9 cellular contexts compared by ENCODE assay signal in genomic region chr4:184355111-184355604, GRCh38.
DNase-seq lines count a peak whose midpoint lies in the region; ATAC-seq, FAIRE-seq and TF ChIP-seq lines count a peak whose summit lies in the region.
"Had no signal": no experiment of that assay in that cellular context is flagged by ENCODE, and none has a peak within 500 bp of the region (broad histone marks: within the 10 kb centered on the region; RNA-seq: fewer than 3 reads in every experiment).

No MANE protein-coding gene starts in this region.

- H3K9me1 ChIP-seq in K562 (ENCODE audit: control insufficient read depth, insufficient read depth, low read length) (no peaks in the 10 kb centered on the region), keratinocyte (ENCODE audit: control insufficient read depth, extremely low read depth, insufficient read depth, low read length) (no peaks in the 10 kb centered on the region)

- H3K9ac ChIP-seq in K562 (ENCODE audit: insufficient read depth in 1 of 2, low read depth in 2 of 2, low read length in 2 of 2) (peak overlapping the region; percentile 12 to 80; a peak in 2 of 4 replicates), keratinocyte (ENCODE audit: control insufficient read depth, extremely low read depth, insufficient read depth, low read length) (no peak overlapping the region)

- 25% methylated on average over 2 of the region's 2 CpGs for WGBS in K562 (ENCODE audit: insufficient coverage, low coverage, missing lambda C conversion rate)

- TF ChIP-seq EP300 in K562 (IDR thresholded peaks at IDR 0.05; ENCODE audit: low read length) = peak; percentile 60

- H3K4me3 ChIP-seq in NB4 (ENCODE audit: low read depth, low read length) (no peak overlapping the region), K562 (no peak overlapping the region), keratinocyte (ENCODE audit: control insufficient read depth in 2 of 3, extremely low read depth in 1 of 3, insufficient read depth in 2 of 3, low read depth in 1 of 3, low read length in 3 of 3) (no peak overlapping the region)

- H3K4me2 ChIP-seq in K562 (ENCODE audit: insufficient read depth, low read length) = peak overlapping the region; percentile 50
- peak overlapping the region; percentile 9 for H3K4me2 ChIP-seq in keratinocyte (ENCODE audit: control insufficient read depth, extremely low read depth, insufficient read depth, low read depth, low read length)

- POLR2A ChIA-PET in K562 (lab: Yijun Ruan, JAX) = no interaction called here

- CTCF ChIA-PET in K562 (lab: Yijun Ruan, JAX; ENCODE audit: low intra/inter-chr PET ratio) = no interaction called here

- DNase-seq in AG09319 (ENCODE audit: extremely low read depth, low read depth) (peak; percentile 45), NB4 (ENCODE audit: low read depth) (peak; percentile 89), K562 (ENCODE audit: extremely low read depth in 1 of 4, low spot score in 3 of 4) (peak; percentile 24 to 88 (median 47)), keratinocyte (ENCODE audit: low read depth, low spot score) (peak; percentile 65), substantia nigra (lab: John Stamatoyannopoulos, UW) (peak in 16 of 49 donors; percentile 3 to 61 (median 28)), NCI-H128 (lab: John Stamatoyannopoulos, UW; ENCODE audit: unreplicated experiment) (no peak), DMS79 (lab: John Stamatoyannopoulos, UW) (no peak)

- in situ Hi-C loops in K562 (cut with MboI) = no loop called here

- peak; percentile 13 to 17; a peak in 3 of 4 replicates for TF ChIP-seq RAD21 in K562 (CRISPR knock-in tag; conservative IDR thresholded peaks at IDR 0.05 in 1 of 2, IDR thresholded peaks at IDR 0.05 in 1 of 2)

- H3K4me1 ChIP-seq in K562 (replicated peaks in 1 of 2; ENCODE audit: control insufficient read depth in 2 of 2, insufficient read depth in 2 of 2, low read length in 2 of 2) (peaks cover 0 to 8% of the 10 kb centered on the region in 2 experiments; a peak in 3 of 5 replicates), keratinocyte (ENCODE audit: control insufficient read depth, extremely low read depth, insufficient read depth, low read length) (peaks cover 18% of the 10 kb centered on the region)

- H2AFZ ChIP-seq in K562 (ENCODE audit: low read depth, low read length) (peak overlapping the region; percentile 95), keratinocyte (ENCODE audit: control insufficient read depth, low read length) (peak overlapping the region; percentile 0)

- H3K79me2 ChIP-seq in K562 (ENCODE audit: control insufficient read depth, insufficient read depth, low read length) = no peaks in the 10 kb centered on the region
- H3K79me2 ChIP-seq in keratinocyte (ENCODE audit: control insufficient read depth, insufficient read depth, low read length) = no peaks in the 10 kb centered on the region

- H3K27ac ChIP-seq in K562 (ENCODE audit: extremely low read depth, low read depth, low read length) = peak overlapping the region; percentile 65
- peak overlapping the region; percentile 19 for H3K27ac ChIP-seq in keratinocyte (ENCODE audit: control insufficient read depth, insufficient read depth, low read length)
- peak overlapping the region; percentile 5 for H3K27ac ChIP-seq in substantia nigra (ENCODE audit: low read depth, low read length, poor library complexity, severe bottlenecking)

- H3K9me3 ChIP-seq in K562 (replicated peaks; ENCODE audit: control insufficient read depth, insufficient read depth, low read depth, low read length) (no peaks in the 10 kb centered on the region), keratinocyte (ENCODE audit: control insufficient read depth, low read depth, low read length) (no peaks in the 10 kb centered on the region)

- intact Hi-C loops in K562 (cut with micrococcal nuclease) = no loop called here

- dilution Hi-C loops in keratinocyte (cut with MboI; ENCODE audit: extremely low pct_ligation_motif_present, low sequenced_read_pairs) = no loop called here

- TF ChIP-seq CTCF in AG09319 (IDR thresholded peaks at IDR 0.05; ENCODE audit: low read depth, low read length) (no peak), NB4 (IDR thresholded peaks at IDR 0.05; ENCODE audit: low read depth, low read length) (no peak), K562 (IDR thresholded peaks at IDR 0.05 in 2 of 3, conservative IDR thresholded peaks at IDR 0.05 in 1 of 3; ENCODE audit: insufficient read depth in 2 of 3, low read depth in 1 of 3, low read length in 3 of 3) (no peak), keratinocyte (optimal IDR thresholded peaks at IDR 0.05 in 1 of 3, IDR thresholded peaks at IDR 0.05 in 1 of 3, conservative IDR thresholded peaks at IDR 0.05 in 1 of 3; ENCODE audit: extremely low read depth in 1 of 3, insufficient read depth in 2 of 3, low read length in 3 of 3) (no peak)

- BruUV-seq in K562 (replicated peaks; lab: Mats Ljungman, UMichigan) = no TSS peak

- H4K20me1 ChIP-seq in K562 (replicated peaks; ENCODE audit: control insufficient read depth, insufficient read depth, low read length) (no peaks in the 10 kb centered on the region), keratinocyte (ENCODE audit: control insufficient read depth, extremely low read depth, insufficient read depth, low read length) (no peaks in the 10 kb centered on the region)

- FAIRE-seq in K562 (lab: Jason Lieb, UNC) (peak; percentile 94), keratinocyte (lab: Jason Lieb, UNC) (peak; percentile 48)
- FAIRE-seq: frontal cortex had no signal

- H3K27me3 ChIP-seq in K562 (ENCODE audit: control insufficient read depth in 2 of 2, insufficient read depth in 2 of 2, low read length in 2 of 2) = no peaks in the 10 kb centered on the region
- H3K27me3 ChIP-seq in keratinocyte (ENCODE audit: control insufficient read depth, extremely low read depth, insufficient read depth, low read length) = no peaks in the 10 kb centered on the region

- ATAC-seq in GM18907 (IDR thresholded peaks at IDR 0.05; ENCODE audit: unreplicated experiment) (peak; percentile 42), K562 (peak; percentile 85)

- TF ChIP-seq POLR2A in NB4 (IDR thresholded peaks at IDR 0.05; ENCODE audit: extremely low read depth, insufficient read length) (no peak), K562 (conservative IDR thresholded peaks at IDR 0.05) (no peak)

- H3K36me3 ChIP-seq in K562 (ENCODE audit: control insufficient read depth, insufficient read depth, low read length) (no peaks in the 10 kb centered on the region), keratinocyte (ENCODE audit: control insufficient read depth in 2 of 2, extremely low read depth in 1 of 2, insufficient read depth in 2 of 2, low read length in 2 of 2) (no peaks in the 10 kb centered on the region)

TF ChIP-seq in K562, 482 proteins besides CTCF, POLR2A, EP300 and RAD21 (continues in another document):
- TF ChIP-seq HBP1 (CRISPR knock-in tag; IDR thresholded peaks at IDR 0.05) (0 out of 2 replicates have a peak, but pooled peaks have one; percentile 43), RBM17 (IDR thresholded peaks at IDR 0.05; ENCODE audit: borderline replicate concordance, low read depth, low read length) (no peak), TRIM25 (IDR thresholded peaks at IDR 0.05; ENCODE audit: borderline replicate concordance) (no peak), HDGF (IDR thresholded peaks at IDR 0.05) (no peak), BCL6 (CRISPR knock-in tag; IDR thresholded peaks at IDR 0.05) (0 out of 2 replicates have a peak, but pooled peaks have one; percentile 34), CREM (IDR thresholded peaks at IDR 0.05; ENCODE audit: low read depth) (peak; percentile 67), ZNF239 (CRISPR knock-in tag; IDR thresholded peaks at IDR 0.05) (peak; percentile 55; the same call in 1 of the 2 replicates), XRCC3 (IDR thresholded peaks at IDR 0.05) (no peak), HNRNPK (IDR thresholded peaks at IDR 0.05; ENCODE audit: low read depth, low read length, poor library complexity, severe bottlenecking) (no peak), ATF1 (CRISPR knock-in tag; IDR thresholded peaks at IDR 0.05) (no peak), ATF1 (tag; IDR thresholded peaks at IDR 0.05) (peak; percentile 56), NCOA6 (IDR thresholded peaks at IDR 0.05) (no peak)
- TF ChIP-seq, protein P1, sequence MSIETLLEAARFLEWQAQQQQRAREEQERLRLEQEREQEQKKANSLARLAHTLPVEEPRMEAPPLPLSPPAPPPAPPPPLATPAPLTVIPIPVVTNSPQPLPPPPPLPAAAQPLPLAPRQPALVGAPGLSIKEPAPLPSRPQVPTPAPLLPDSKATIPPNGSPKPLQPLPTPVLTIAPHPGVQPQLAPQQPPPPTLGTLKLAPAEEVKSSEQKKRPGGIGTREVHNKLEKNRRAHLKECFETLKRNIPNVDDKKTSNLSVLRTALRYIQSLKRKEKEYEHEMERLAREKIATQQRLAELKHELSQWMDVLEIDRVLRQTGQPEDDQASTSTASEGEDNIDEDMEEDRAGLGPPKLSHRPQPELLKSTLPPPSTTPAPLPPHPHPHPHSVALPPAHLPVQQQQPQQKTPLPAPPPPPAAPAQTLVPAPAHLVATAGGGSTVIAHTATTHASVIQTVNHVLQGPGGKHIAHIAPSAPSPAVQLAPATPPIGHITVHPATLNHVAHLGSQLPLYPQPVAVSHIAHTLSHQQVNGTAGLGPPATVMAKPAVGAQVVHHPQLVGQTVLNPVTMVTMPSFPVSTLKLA (conservative IDR thresholded peaks at IDR 0.05) = peak; percentile 61 to 73; a peak in 3 of 4 replicates

Comparison
In these comparisons a context has a peak if more than half of its experiments do, and no peak if none do; other contexts are left out.
1. DNase-seq: peak in AG09319 (single experiment), NB4 (single experiment), K562 (4 of 4) and keratinocyte (single experiment); none in NCI-H128 (single experiment) and DMS79 (single experiment).
2. H3K27ac ChIP-seq: peak in every context shown above with its lines; median percentile 65 in K562; 19 in keratinocyte; 5 in substantia nigra.